In genomic region chr1:54714881-54715492, GRCh38 we compare ENCODE assay signal across 8 cellular contexts. TPM values are rescaled to one million over a fixed set of nuclear protein-coding genes. Genes with fewer than 3 reads are reported as not detected.
DNase-seq lines count a peak whose midpoint lies in the region; ATAC-seq, FAIRE-seq and TF ChIP-seq lines count a peak whose summit lies in the region.
"Had no signal": no experiment of that assay in that cellular context is flagged by ENCODE, and none has a peak within 500 bp of the region (broad histone marks: within the 10 kb centered on the region; RNA-seq: fewer than 3 reads in every experiment).

No MANE protein-coding gene starts in this region.

- CTCF ChIA-PET in GM12878 (lab: Yijun Ruan, JAX), result interaction anchor here (0.7 to 1.3 kb wide), 3 partner anchors 86 to 97 kb away, joined by 3 to 4 read pairs (median 4); no protein-coding TSS in a partner anchor

- RAD21 ChIA-PET in GM12878 (lab: Charles Lee; ENCODE audit: unreplicated experiment), result interaction anchor here (1.3 to 2.5 kb wide), 2 partner anchors 86 to 95 kb away, joined by 4 to 12 read pairs; partner anchors contain the start of gene TTC22

- no peaks in the 10 kb centered on the region for H3K9me2 ChIP-seq in Karpas-422 (replicated peaks; ENCODE audit: insufficient read depth, low read length)

- no peak for TF ChIP-seq EP300 in GM12878 (IDR thresholded peaks at IDR 0.05; ENCODE audit: borderline replicate concordance in 1 of 2, control insufficient read depth in 1 of 2, low read depth in 2 of 2, low read length in 2 of 2)

- no peaks in the 10 kb centered on the region for H3K27me3 ChIP-seq in Karpas-422 (ENCODE audit: low read length)
- H3K27me3 ChIP-seq in GM12878 (replicated peaks in 1 of 2; ENCODE audit: control insufficient read depth in 2 of 2, insufficient read depth in 2 of 2, low read length in 1 of 2), result no peaks in the 10 kb centered on the region; a peak in 1 of 4 replicates
- H3K27me3 ChIP-seq in lower lobe of right lung (ENCODE audit: low read depth), result no peaks in the 10 kb centered on the region
- no peaks in the 10 kb centered on the region for H3K27me3 ChIP-seq in thoracic aorta (replicated peaks; ENCODE audit: insufficient read depth)

- DNase-seq in Karpas-422 (no peak), GM12878 (ENCODE audit: low read depth, low spot score) (no peak), lower lobe of right lung (no peak), thoracic aorta (ENCODE audit: low spot score) (no peak), SHP77 (lab: John Stamatoyannopoulos, UW) (no peak), NCI-H1417 (lab: John Stamatoyannopoulos, UW) (no peak), NCI-H345 (lab: John Stamatoyannopoulos, UW) (no peak)

- H3K4me3 ChIP-seq in Karpas-422 (ENCODE audit: low read length) (peak overlapping the region; percentile 90), GM12878 (peak overlapping the region; percentile 77; the same call in 1 of the 2 replicates), lower lobe of right lung (peak overlapping the region; percentile 80), thoracic aorta (peak overlapping the region; percentile 92)

- no peak for FAIRE-seq in GM12878 (lab: Jason Lieb, UNC)
- FAIRE-seq: islet of Langerhans had no signal

- intact Hi-C loops in GM12878 (cut with micrococcal nuclease; ENCODE audit: unreplicated experiment) (loop anchor here (2.0 to 5.0 kb wide), 2 partner anchors 50 to 82 kb away; partner anchors contain the start of gene PARS2), lower lobe of right lung (cut with DNase I) (no loop called here)

- ATAC-seq in GM12878 (no peak), lower lobe of right lung (peak in 1 of 2 donors; percentile 3), thoracic aorta (ENCODE audit: insufficient number of reproducible peaks, low FRiP score, low read depth) (no peak)

- H3K9ac ChIP-seq in Karpas-422 (ENCODE audit: low read length), result peak overlapping the region; percentile 50
- H3K9ac ChIP-seq in GM12878 (ENCODE audit: control insufficient read depth, insufficient read depth, low read length), result no peak overlapping the region

- H3K36me3 ChIP-seq in Karpas-422 (ENCODE audit: insufficient read depth, low read length) (peaks cover 17% of the 10 kb centered on the region), GM12878 (ENCODE audit: control insufficient read depth in 2 of 2, insufficient read depth in 2 of 2, low read length in 1 of 2) (peaks cover 0 to 5% of the 10 kb centered on the region in 2 experiments; a peak in 1 of 4 replicates), lower lobe of right lung (peaks cover 21% of the 10 kb centered on the region), thoracic aorta (no peaks in the 10 kb centered on the region)

- no TSS peak for BruUV-seq in GM12878 (replicated peaks; lab: Mats Ljungman, UMichigan)

- H2AFZ ChIP-seq in Karpas-422 (ENCODE audit: low read length), result peak overlapping the region; percentile 98
- peak overlapping the region; percentile 100 for H2AFZ ChIP-seq in GM12878 (ENCODE audit: control insufficient read depth, low read depth, low read length)

- TF ChIP-seq RAD21 in GM12878 (IDR thresholded peaks at IDR 0.05; ENCODE audit: insufficient read depth, low read depth, low read length), result no peak

- SMC1A ChIA-PET in GM12878 (lab: Charles Lee; ENCODE audit: uncharacterized antibody, unreplicated experiment), result interaction anchor here (2.3 kb wide), 1 partner anchor 51 kb away, joined by 7 read pairs; no protein-coding TSS in a partner anchor

- H3K27ac ChIP-seq in Karpas-422 (ENCODE audit: low read length), result no peak overlapping the region
- no peak overlapping the region for H3K27ac ChIP-seq in GM12878 (ENCODE audit: control insufficient read depth, insufficient read depth)
- peak overlapping the region; percentile 78 for H3K27ac ChIP-seq in lower lobe of right lung
- H3K27ac ChIP-seq in thoracic aorta, result peak overlapping the region; percentile 79

- H3K4me1 ChIP-seq in Karpas-422 (ENCODE audit: low read length), result peaks cover 16% of the 10 kb centered on the region
- H3K4me1 ChIP-seq in GM12878 (ENCODE audit: control insufficient read depth, insufficient read depth, low read length), result peaks cover 3% of the 10 kb centered on the region; the same call in 1 of the 2 replicates
- H3K4me1 ChIP-seq in lower lobe of right lung, result peaks cover 16% of the 10 kb centered on the region
- H3K4me1 ChIP-seq in thoracic aorta (ENCODE audit: control insufficient read depth in 1 of 2, low read depth in 2 of 2), result peaks cover 0 to 18% of the 10 kb centered on the region in 2 donors

- TF ChIP-seq POLR2A in GM12878 (IDR thresholded peaks at IDR 0.05; ENCODE audit: low read depth, low read length), result no peak

- POLR2A ChIA-PET in GM12878 (lab: Charles Lee), result interaction anchor here (0.6 to 0.8 kb wide), 2 partner anchors 9 to 87 kb away, joined by 3 read pairs; partner anchors contain the start of gene TTC22

- TF ChIP-seq CTCF in GM12878 (IDR thresholded peaks at IDR 0.05 in 2 of 3, conservative IDR thresholded peaks at IDR 0.05 in 1 of 3; ENCODE audit: control insufficient read depth in 2 of 3, extremely low read depth in 1 of 3, insufficient read depth in 1 of 3, low read depth in 3 of 3, low read length in 3 of 3) (no peak), lower lobe of right lung (IDR thresholded peaks at IDR 0.05) (no peak), thoracic aorta (IDR thresholded peaks at IDR 0.05) (no peak)

- peak overlapping the region; percentile 85 for H3K4me2 ChIP-seq in Karpas-422 (ENCODE audit: low read depth, low read length, poor library complexity, severe bottlenecking)
- H3K4me2 ChIP-seq in GM12878 (ENCODE audit: control insufficient read depth, insufficient read depth), result peak overlapping the region; percentile 89

- in situ Hi-C loops in GM12878 (cut with MboI), result no loop called here

- WGBS in GM12878 (ENCODE audit: insufficient coverage, insufficient replicate concordance, low lambda C conversion rate, missing lambda C conversion rate), result 98% methylated on average over 7 of the region's 7 CpGs

- H3K79me2 ChIP-seq in Karpas-422 (ENCODE audit: low read length) (peaks cover 40% of the 10 kb centered on the region), GM12878 (ENCODE audit: control insufficient read depth, insufficient read depth, low read length) (peaks cover 18% of the 10 kb centered on the region)

- H4K20me1 ChIP-seq in Karpas-422 (ENCODE audit: insufficient read depth, low read depth, low read length), result no peaks in the 10 kb centered on the region
- no peaks in the 10 kb centered on the region for H4K20me1 ChIP-seq in GM12878 (ENCODE audit: control insufficient read depth, insufficient read depth)

- H3K9me3 ChIP-seq in Karpas-422 (ENCODE audit: low read length) (no peaks in the 10 kb centered on the region), GM12878 (replicated peaks; ENCODE audit: control insufficient read depth, insufficient read depth, low read length) (no peaks in the 10 kb centered on the region), lower lobe of right lung (no peaks in the 10 kb centered on the region), thoracic aorta (no peaks in the 10 kb centered on the region)

TF ChIP-seq in GM12878, 131 proteins besides CTCF, POLR2A, EP300 and RAD21 (continues in another document):
- TF ChIP-seq CREM (IDR thresholded peaks at IDR 0.05; ENCODE audit: low read depth) (no peak), CHD4 (IDR thresholded peaks at IDR 0.05) (no peak), YBX1 (IDR thresholded peaks at IDR 0.05) (no peak), LARP7 (IDR thresholded peaks at IDR 0.05) (no peak), CHD1 (IDR thresholded peaks at IDR 0.05; ENCODE audit: low read depth, low read length) (no peak), BACH1 (IDR thresholded peaks at IDR 0.05; ENCODE audit: borderline replicate concordance) (no peak), IKZF2 (IDR thresholded peaks at IDR 0.05) (no peak)

RNA-seq across cellular contexts. Expression of gene TTC4, which starts 0.7 kb away (rescaled TPM):
- total RNA-seq in Karpas-422 (2014; rRNA removed; shearing (Covaris generic); ENCODE audit: low replicate concordance), result 17.4 and 26.5 TPM in 2 replicates
- 44.5 and 45.8 TPM in 2 replicates for total RNA-seq in GM12878 (2013; cell fraction: nucleolus; rRNA removed)
- total RNA-seq in GM12878 (2014; rRNA removed) (26.4 and 32.2 TPM in 2 replicates), GM12878 (2014; rRNA removed; fragmentation: Illumina TruSeq; extraction: Trizol) (38.1 and 50.5 TPM in 2 replicates), GM12878 (2021) (25.6 and 26.8 TPM in 2 replicates), lower lobe of right lung (13.5 TPM), thoracic aorta (10 to 100 TPM; 12.7 to 17.2 TPM)
- 16.1 TPM for polyA plus RNA-seq in GM12878 (2011; ENCODE audit: low read depth)
- polyA plus RNA-seq in GM12878 (2011; rRNA removed) (29.0 and 33.0 TPM in 2 replicates), GM12878 (2014; fragmentation: Illumina TruSeq; extraction: Trizol) (41.4 and 87.0 TPM in 2 replicates), GM12878 (2014; fragmentation: Nextera tagmentation; extraction: Ambion mirVana) (10 to 100 TPM; 28.8 to 50.1 TPM), GM12878 (2014; rRNA removed) (22.0 and 23.4 TPM in 2 replicates), GM12878 (2016; fragmentation: Nextera tagmentation; extraction: Ambion mirVana) (10 to 100 TPM; 39.0 to 41.4 TPM)
- polyA plus RNA-seq in GM12878 (2011; cell fraction: cytosol; rRNA removed), result 27.8 and 31.5 TPM in 2 replicates
- polyA plus RNA-seq in GM12878 (2011; cell fraction: nucleus; rRNA removed), result 16.2 and 18.1 TPM in 2 replicates
- polyA plus RNA-seq in GM12878 (2012), result 15.1 and 15.5 TPM in 2 replicates
- 25.5 and 27.8 TPM in 2 replicates for polyA minus RNA-seq in GM12878 (2011; rRNA and poly(A)+ RNA removed)
- polyA minus RNA-seq in GM12878 (2011; cell fraction: cytosol; rRNA and poly(A)+ RNA removed), result 7.9 and 8.3 TPM in 2 replicates
- 11.2 and 18.8 TPM in 2 replicates for polyA minus RNA-seq in GM12878 (2011; cell fraction: nucleus; rRNA and poly(A)+ RNA removed)

RNA-seq across cellular contexts. Expression of gene PARS2, which starts 49.3 kb away (rescaled TPM):
- total RNA-seq in Karpas-422 (2014; rRNA removed; shearing (Covaris generic); ENCODE audit: low replicate concordance), result 8.2 and 9.0 TPM in 2 replicates
- total RNA-seq in GM12878 (2013; cell fraction: nucleolus; rRNA removed), result 7.4 and 7.6 TPM in 2 replicates
- total RNA-seq in GM12878 (2014; rRNA removed) (8.2 and 9.1 TPM in 2 replicates), GM12878 (2014; rRNA removed; fragmentation: Illumina TruSeq; extraction: Trizol) (4.4 and 4.8 TPM in 2 replicates), GM12878 (2021) (7.1 and 7.6 TPM in 2 replicates), lower lobe of right lung (3.3 TPM), thoracic aorta (1 to 10 TPM; 2.8 to 3.1 TPM)
- 1.3 TPM for polyA plus RNA-seq in GM12878 (2011; ENCODE audit: low read depth)
- polyA plus RNA-seq in GM12878 (2011; rRNA removed) (2.9 and 4.6 TPM in 2 replicates), GM12878 (2014; fragmentation: Illumina TruSeq; extraction: Trizol) (5.1 and 6.6 TPM in 2 replicates), GM12878 (2014; fragmentation: Nextera tagmentation; extraction: Ambion mirVana) (1 to 10 TPM; 3.7 to 4.3 TPM), GM12878 (2014; rRNA removed) (5.2 and 6.5 TPM in 2 replicates), GM12878 (2016; fragmentation: Nextera tagmentation; extraction: Ambion mirVana) (10 to 100 TPM; 10.2 to 12.2 TPM)
- 6.6 and 7.1 TPM in 2 replicates for polyA plus RNA-seq in GM12878 (2011; cell fraction: cytosol; rRNA removed)
- 3.8 and 4.1 TPM in 2 replicates for polyA plus RNA-seq in GM12878 (2011; cell fraction: nucleus; rRNA removed)
- 1.3 and 5.0 TPM in 2 replicates for polyA plus RNA-seq in GM12878 (2012)
- 7.8 and 10.3 TPM in 2 replicates for polyA minus RNA-seq in GM12878 (2011; rRNA and poly(A)+ RNA removed)
- 1.3 and 2.4 TPM in 2 replicates for polyA minus RNA-seq in GM12878 (2011; cell fraction: cytosol; rRNA and poly(A)+ RNA removed)
- 3.3 and 4.9 TPM in 2 replicates for polyA minus RNA-seq in GM12878 (2011; cell fraction: nucleus; rRNA and poly(A)+ RNA removed)

Comparison
In these comparisons a context has a peak if more than half of its experiments do, and no peak if none do; other contexts are left out.
1. H3K27ac ChIP-seq: peak in lower lobe of right lung (single experiment) and thoracic aorta (2 of 2); none in Karpas-422 (single experiment) and GM12878 (single experiment).
2. Peak in every context shown above with its lines, with median percentiles within 50 percentile points of each other: H3K4me3 ChIP-seq.